In genomic region chr6:145735356-145736165, GRCh38 we compare ENCODE assay signal across 8 cellular contexts. TPM values are rescaled to one million over a fixed set of nuclear protein-coding genes. Genes with fewer than 3 reads are reported as not detected.
DNase-seq lines count a peak whose midpoint lies in the region; FAIRE-seq and TF ChIP-seq lines count a peak whose summit lies in the region.

EPM2A (minus strand) TSS chr6:145735520; CDS start chr6:145735498, 22 bp downstream.

- H3K9me3 Mint-ChIP-seq in glutamatergic neuron (ENCODE audit: unreplicated experiment) (peaks cover 10% of the 10 kb centered on the region), osteocyte (ENCODE audit: unreplicated experiment) (no peaks in the 10 kb centered on the region)

- in situ Hi-C loops in GM23248 (cut with MboI): no loop called here

- no peaks in the 10 kb centered on the region; the same call in 1 of the 2 replicates for H3K9me2 ChIP-seq in GM23248 (ENCODE audit: insufficient read depth)
- H3K9me2 ChIP-seq in Karpas-422 (replicated peaks; ENCODE audit: insufficient read depth, low read length): no peaks in the 10 kb centered on the region

- H3K4me2 ChIP-seq in GM23248 (ENCODE audit: unreplicated experiment): peak within 1 kb of the TSS; percentile 88
- H3K4me2 ChIP-seq in Karpas-422 (ENCODE audit: low read depth, low read length, poor library complexity, severe bottlenecking): peak within 1 kb of the TSS; percentile 91

- FAIRE-seq in G401.6 (lab: Jason Lieb, UNC): peak; percentile 88

- H3K27me3 ChIP-seq in GM23248 (replicated peaks; ENCODE audit: insufficient read depth) (no peaks in the 10 kb centered on the region), Karpas-422 (ENCODE audit: low read length) (no peaks in the 10 kb centered on the region), tibial artery (no peaks in the 10 kb centered on the region)

- intact Hi-C loops in tibial artery (cut with DNase I; ENCODE audit: low total_unique reads): loop anchor here (2.0 to 10.0 kb wide), 3 partner anchors 79 to 809 kb away; partner anchors contain the start of genes FBXO30, RAB32 and SHPRH

- 1% methylated on average over 41 to 48 of the region's 69 CpGs for WGBS in GM23248 (ENCODE audit: low coverage in 1 of 2, low lambda C conversion rate in 2 of 2, missing lambda C conversion rate in 2 of 2), 2 experiments

- peaks cover 8% of the 10 kb centered on the region for H3K4me1 Mint-ChIP-seq in glutamatergic neuron (ENCODE audit: low read depth, unreplicated experiment)
- peaks cover 26% of the 10 kb centered on the region for H3K4me1 Mint-ChIP-seq in osteocyte (ENCODE audit: unreplicated experiment)

- H3K9ac ChIP-seq in GM23248 (peak within 1 kb of the TSS; percentile 96), Karpas-422 (ENCODE audit: low read length) (peak within 1 kb of the TSS; percentile 77)

- no peaks in the 10 kb centered on the region for H3K36me3 ChIP-seq in GM23248 (ENCODE audit: low read depth)
- H3K36me3 ChIP-seq in Karpas-422 (ENCODE audit: insufficient read depth, low read length): no peaks in the 10 kb centered on the region
- H3K36me3 ChIP-seq in tibial artery: no peaks in the 10 kb centered on the region

- H3K9me3 ChIP-seq in GM23248 (ENCODE audit: low read depth) (no peaks in the 10 kb centered on the region), Karpas-422 (ENCODE audit: low read length) (no peaks in the 10 kb centered on the region), tibial artery (no peaks in the 10 kb centered on the region)

- no peaks in the 10 kb centered on the region for H3K36me3 Mint-ChIP-seq in glutamatergic neuron (ENCODE audit: unreplicated experiment)
- no peaks in the 10 kb centered on the region for H3K36me3 Mint-ChIP-seq in osteocyte (ENCODE audit: unreplicated experiment)

- peaks cover 10% of the 10 kb centered on the region for H3K27me3 Mint-ChIP-seq in glutamatergic neuron (ENCODE audit: unreplicated experiment)
- H3K27me3 Mint-ChIP-seq in osteocyte (ENCODE audit: unreplicated experiment): no peaks in the 10 kb centered on the region

- H4K20me1 ChIP-seq in GM23248 (ENCODE audit: insufficient read depth) (no peaks in the 10 kb centered on the region), Karpas-422 (ENCODE audit: insufficient read depth, low read depth, low read length) (no peaks in the 10 kb centered on the region)

- H3F3A ChIP-seq in GM23248 (ENCODE audit: insufficient read depth): peaks cover 31% of the 10 kb centered on the region; the same call in 1 of the 2 replicates

- H3K27ac Mint-ChIP-seq in glutamatergic neuron (ENCODE audit: unreplicated experiment) (peak within 1 kb of the TSS; percentile 97), osteocyte (ENCODE audit: unreplicated experiment) (peak within 1 kb of the TSS; percentile 100)

- H3K4me3 Mint-ChIP-seq in glutamatergic neuron (ENCODE audit: unreplicated experiment) (peak within 1 kb of the TSS; percentile 96), osteocyte (ENCODE audit: unreplicated experiment) (peak within 1 kb of the TSS; percentile 97)

- H3K27ac ChIP-seq in GM23248 (peak within 1 kb of the TSS; percentile 97), Karpas-422 (ENCODE audit: low read length) (peak within 1 kb of the TSS; percentile 79), tibial artery (peak within 1 kb of the TSS; percentile 98)

- no peaks in the 10 kb centered on the region for H3K79me2 ChIP-seq in GM23248 (ENCODE audit: insufficient read depth)
- H3K79me2 ChIP-seq in Karpas-422 (ENCODE audit: low read length): no peaks in the 10 kb centered on the region

- no peak for TF ChIP-seq CTCF in glutamatergic neuron (IDR thresholded peaks at IDR 0.05; ENCODE audit: partially characterized antibody, unreplicated experiment)
- no peak for TF ChIP-seq CTCF in osteocyte (IDR thresholded peaks at IDR 0.05)
- TF ChIP-seq CTCF in tibial artery (IDR thresholded peaks at IDR 0.05): peak in 1 of 2 experiments; percentile 19

- peak; percentile 95 for DNase-seq in GM23248
- DNase-seq in Karpas-422: peak; percentile 92
- peak; percentile 83 for DNase-seq in SK-N-DZ (ENCODE audit: low spot score)
- DNase-seq in activated naive CD4-positive, alpha-beta T cell treated with anti-CD3 and anti-CD28 coated beads, Interleukin-2, amount 50 U/mL, for 16 hours: peak; percentile 64
- DNase-seq in glutamatergic neuron: peak; percentile 87
- peak; percentile 94 for DNase-seq in osteocyte (ENCODE audit: extremely low spot score, unreplicated experiment)
- peak; percentile 84 to 94 for DNase-seq in tibial artery

- peaks cover 23% of the 10 kb centered on the region for H3K4me1 ChIP-seq in GM23248 (ENCODE audit: insufficient read depth)
- peaks cover 27% of the 10 kb centered on the region for H3K4me1 ChIP-seq in Karpas-422 (ENCODE audit: low read length)
- H3K4me1 ChIP-seq in tibial artery: peaks cover 0 to 51% (median 5%) of the 10 kb centered on the region in 4 donors

- H3K4me3 ChIP-seq in GM23248 (peak within 1 kb of the TSS; percentile 87), Karpas-422 (ENCODE audit: low read length) (peak within 1 kb of the TSS; percentile 82), tibial artery (peak within 1 kb of the TSS; percentile 73 to 77)

- H2AFZ ChIP-seq in GM23248 (peak within 1 kb of the TSS; percentile 86), Karpas-422 (ENCODE audit: low read length) (peak within 1 kb of the TSS; percentile 56; the same call in 1 of the 2 replicates)

RNA-seq across cellular contexts. Expression of gene EPM2A, which starts in this region (rescaled TPM):
- 3.5 and 4.2 TPM in 2 replicates for total RNA-seq in GM23248 (2014; rRNA removed; shearing (Covaris generic))
- polyA plus RNA-seq in GM23248 (2016; fragmentation: Nextera tagmentation; extraction: Ambion mirVana): 2.4 and 2.7 TPM in 2 replicates
- total RNA-seq in Karpas-422 (2014; rRNA removed; shearing (Covaris generic); ENCODE audit: low replicate concordance): 10.1 and 10.5 TPM in 2 replicates
- 7.1 and 10.6 TPM in 2 replicates for polyA plus RNA-seq in SK-N-DZ (2014; cell fraction: cytosol; rRNA removed)
- polyA plus RNA-seq in SK-N-DZ (2014; cell fraction: nucleus; rRNA removed): 5.4 and 8.8 TPM in 2 replicates
- 15.5 TPM for total RNA-seq in glutamatergic neuron (ENCODE audit: unreplicated experiment)
- total RNA-seq in osteocyte: 13.6 and 17.6 TPM in 2 replicates

Comparison
In these comparisons a context has a peak if more than half of its experiments do, and no peak if none do; other contexts are left out.
1. Peak in every context shown above with its lines: DNase-seq, H3K4me3 ChIP-seq and H3K27ac ChIP-seq.